ENCODE assay signal across 5 cellular contexts in the genomic region with DNA sequence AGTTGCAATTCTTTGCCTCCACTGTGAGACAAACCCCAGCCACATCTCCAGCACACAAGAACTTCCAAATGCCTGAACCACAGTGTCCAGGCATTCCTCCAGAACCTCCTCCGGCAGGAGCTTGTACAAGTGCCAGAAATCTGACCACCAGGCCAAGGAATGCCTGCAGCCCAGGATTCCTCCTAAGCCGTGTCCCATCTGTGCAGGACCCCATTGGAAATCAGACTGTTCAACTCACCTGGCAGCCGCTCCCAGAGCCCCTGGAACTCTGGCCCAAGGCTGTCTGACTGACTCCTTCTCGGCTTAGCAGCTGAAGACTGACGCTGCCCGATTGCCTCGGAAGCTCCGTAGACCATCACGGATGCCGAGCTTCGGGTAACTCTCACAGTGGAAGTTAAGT. TPM values are rescaled to one million over a fixed set of nuclear protein-coding genes. Genes with fewer than 3 reads are reported as not detected.
"Had no signal": no experiment of that assay in that cellular context is flagged by ENCODE, and none has a peak within 500 bp of the region (broad histone marks: within the 10 kb centered on the region; RNA-seq: fewer than 3 reads in every experiment).

No MANE protein-coding gene starts in this region.

RNA-seq across cellular contexts. Expression of gene A2ML1, which starts 15.3 kb away (rescaled TPM):
- total RNA-seq: chondrocyte, fibroblast of lung, lung microvascular endothelial cell, natural killer cell, neural crest cell had no signal
- polyA plus RNA-seq: fibroblast of lung had no signal
